11 cellular contexts compared by ENCODE assay signal in genomic region chr11:35579557-35580396, GRCh38. TPM values are rescaled to one million over a fixed set of nuclear protein-coding genes. Genes with fewer than 3 reads are reported as not detected.
DNase-seq lines count a peak whose midpoint lies in the region; ATAC-seq, FAIRE-seq and TF ChIP-seq lines count a peak whose summit lies in the region.
"Had no signal": no experiment of that assay in that cellular context is flagged by ENCODE, and none has a peak within 500 bp of the region (broad histone marks: within the 10 kb centered on the region; RNA-seq: fewer than 3 reads in every experiment).

No MANE protein-coding gene starts in this region.

- peaks cover 2% of the 10 kb centered on the region for H3K36me3 Mint-ChIP-seq in neural progenitor cell
- H3K36me3 Mint-ChIP-seq: activated naive CD4-positive, alpha-beta T cell treated with anti-CD3 and anti-CD28 coated beads, Interleukin-2, amount 50 U/mL, for 24 hours had no signal

- H3K27ac ChIP-seq in neural progenitor cell (no peak overlapping the region), OCI-LY7 (ENCODE audit: low read depth, low read length, poor library complexity, severe bottlenecking) (no peak overlapping the region), kidney (ENCODE audit: low read depth in 2 of 2, low read length in 2 of 2) (no peak overlapping the region)

- intact Hi-C loops in OCI-LY7 (cut with micrococcal nuclease; ENCODE audit: unreplicated experiment), result no loop called here
- intact Hi-C loops in kidney (cut with DNase I), result no loop called here

- H3K9ac ChIP-seq in neural progenitor cell, result no peak overlapping the region
- H3K9ac ChIP-seq in kidney (ENCODE audit: low read length in 2 of 2), result no peak overlapping the region

- no peak overlapping the region for H3K4me3 Mint-ChIP-seq in neural progenitor cell
- H3K4me3 Mint-ChIP-seq: activated naive CD4-positive, alpha-beta T cell treated with anti-CD3 and anti-CD28 coated beads, Interleukin-2, amount 50 U/mL, for 24 hours had no signal

- H3K9me3 Mint-ChIP-seq in neural progenitor cell, result peaks cover 11% of the 10 kb centered on the region
- H3K9me3 Mint-ChIP-seq: activated naive CD4-positive, alpha-beta T cell treated with anti-CD3 and anti-CD28 coated beads, Interleukin-2, amount 50 U/mL, for 24 hours had no signal

- DNase-seq in ELR (ENCODE audit: low read depth) (peak; percentile 92), NCI-H69 (lab: John Stamatoyannopoulos, UW) (peak; percentile 73), choroid plexus epithelial cell (ENCODE audit: low read depth) (peak; percentile 95), neural progenitor cell (ENCODE audit: low spot score) (no peak), OCI-LY7 (ENCODE audit: low spot score) (no peak), kidney (no peak)
- DNase-seq: SHP77 had no signal

- ATAC-seq in GM19395 (IDR thresholded peaks at IDR 0.05; ENCODE audit: unreplicated experiment), result no peak
- ATAC-seq in HG03108 (IDR thresholded peaks at IDR 0.05; ENCODE audit: unreplicated experiment), result no peak

- POLR2A ChIA-PET in OCI-LY7 (lab: Charles Lee), result no interaction called here

- CTCF ChIA-PET in OCI-LY7 (lab: Charles Lee; ENCODE audit: unreplicated experiment), result no interaction called here

- TF ChIP-seq CTCF in choroid plexus epithelial cell (conservative IDR thresholded peaks at IDR 0.05; ENCODE audit: low read depth, low read length), result no peak
- TF ChIP-seq CTCF in neural progenitor cell (IDR thresholded peaks at IDR 0.05), result no peak
- TF ChIP-seq CTCF in OCI-LY7 (conservative IDR thresholded peaks at IDR 0.05; ENCODE audit: low read length), result no peak
- no peak for TF ChIP-seq CTCF in kidney (IDR thresholded peaks at IDR 0.05; ENCODE audit: borderline replicate concordance, extremely low read depth, insufficient read depth)

- peaks cover 21% of the 10 kb centered on the region for H3K4me1 Mint-ChIP-seq in neural progenitor cell
- H3K4me1 Mint-ChIP-seq: activated naive CD4-positive, alpha-beta T cell treated with anti-CD3 and anti-CD28 coated beads, Interleukin-2, amount 50 U/mL, for 24 hours had no signal

- no TSS peak for BruUV-seq in OCI-LY7 (replicated peaks; lab: Mats Ljungman, UMichigan)

- FAIRE-seq in kidney (lab: Jason Lieb, UNC), result no peak
- FAIRE-seq: GM12891 had no signal

- no peaks in the 10 kb centered on the region for H3K4me1 ChIP-seq in neural progenitor cell
- no peaks in the 10 kb centered on the region for H3K4me1 ChIP-seq in OCI-LY7 (ENCODE audit: insufficient read depth, low read length, poor library complexity, severe bottlenecking)
- H3K4me1 ChIP-seq in kidney (ENCODE audit: control insufficient read depth in 1 of 2, insufficient read depth in 1 of 2, low read depth in 1 of 2, low read length in 2 of 2), result no peaks in the 10 kb centered on the region

- H3F3A ChIP-seq in neural progenitor cell (ENCODE audit: low read depth), result no peaks in the 10 kb centered on the region

- H3K9me3 ChIP-seq in neural progenitor cell (ENCODE audit: low read depth), result no peaks in the 10 kb centered on the region
- H3K9me3 ChIP-seq in OCI-LY7 (ENCODE audit: low read length), result no peaks in the 10 kb centered on the region
- H3K9me3 ChIP-seq in kidney (ENCODE audit: control insufficient read depth in 1 of 2, low read length in 2 of 2), result no peaks in the 10 kb centered on the region

- no peak overlapping the region for H3K27ac Mint-ChIP-seq in neural progenitor cell
- H3K27ac Mint-ChIP-seq: activated naive CD4-positive, alpha-beta T cell treated with anti-CD3 and anti-CD28 coated beads, Interleukin-2, amount 50 U/mL, for 24 hours had no signal

- H3K79me2 ChIP-seq in neural progenitor cell (ENCODE audit: low read depth) (no peaks in the 10 kb centered on the region), OCI-LY7 (ENCODE audit: insufficient read depth, low read depth, low read length) (no peaks in the 10 kb centered on the region)

- no peaks in the 10 kb centered on the region for H3K27me3 ChIP-seq in neural progenitor cell

- no peaks in the 10 kb centered on the region for H4K20me1 ChIP-seq in neural progenitor cell (ENCODE audit: low read depth)
- no peaks in the 10 kb centered on the region for H4K20me1 ChIP-seq in OCI-LY7 (ENCODE audit: insufficient read depth, low read length)

- H3K27me3 Mint-ChIP-seq in neural progenitor cell (ENCODE audit: insufficient read depth, low read depth), result no peaks in the 10 kb centered on the region

- H3K4me3 ChIP-seq in choroid plexus epithelial cell (ENCODE audit: low read depth, low read length) (no peak overlapping the region), neural progenitor cell (no peak overlapping the region), OCI-LY7 (ENCODE audit: low read depth, low read length, poor library complexity, severe bottlenecking) (no peak overlapping the region), kidney (ENCODE audit: low read length in 2 of 2) (no peak overlapping the region)

- no peak overlapping the region for H3K4me2 ChIP-seq in neural progenitor cell
- H3K4me2 ChIP-seq in OCI-LY7 (ENCODE audit: low read length), result no peak overlapping the region

- H3K36me3 ChIP-seq in neural progenitor cell, result no peaks in the 10 kb centered on the region
- no peaks in the 10 kb centered on the region for H3K36me3 ChIP-seq in OCI-LY7 (ENCODE audit: insufficient read depth, low read length)
- H3K36me3 ChIP-seq in kidney (ENCODE audit: control insufficient read depth in 1 of 2, insufficient read depth in 2 of 2, low read length in 2 of 2), result no peaks in the 10 kb centered on the region

- H2AFZ ChIP-seq in neural progenitor cell (replicated peaks) (peak overlapping the region; percentile 27), OCI-LY7 (ENCODE audit: low read length) (no peak overlapping the region)

- H3K9me2 ChIP-seq in OCI-LY7 (ENCODE audit: insufficient read depth, low read length), result no peaks in the 10 kb centered on the region

RNA-seq across cellular contexts. Expression of gene FJX1, which starts 38.5 kb away (rescaled TPM):
- 53.3 and 155 TPM in 2 replicates for total RNA-seq in neural progenitor cell (ENCODE audit: low replicate concordance)
- not detected in 2 replicates for total RNA-seq in OCI-LY7 (2014; rRNA removed; shearing (Covaris generic))
- 0.63 and 1.2 TPM in 2 replicates for total RNA-seq in OCI-LY7 (2022)
- total RNA-seq in kidney, result 7.9 TPM
- polyA plus RNA-seq in kidney (ENCODE audit: insufficient read depth, low read depth, low replicate concordance), result 4.2 TPM

RNA-seq across cellular contexts. Expression of gene PAMR1, which starts 54.4 kb away (rescaled TPM):
- 209 and 285 TPM in 2 replicates for total RNA-seq in neural progenitor cell (ENCODE audit: low replicate concordance)
- total RNA-seq in OCI-LY7 (2014; rRNA removed; shearing (Covaris generic)), result not detected in 2 replicates
- not detected in 2 replicates for total RNA-seq in OCI-LY7 (2022)
- total RNA-seq in kidney, result 2.2 TPM
- 2.4 TPM for polyA plus RNA-seq in kidney (ENCODE audit: insufficient read depth, low read depth, low replicate concordance)

Comparison
In these comparisons a context has a peak if more than half of its experiments do, and no peak if none do; other contexts are left out.
1. DNase-seq: peak in ELR (single experiment), NCI-H69 (single experiment) and choroid plexus epithelial cell (single experiment); none in neural progenitor cell (single experiment), OCI-LY7 (single experiment) and kidney (single experiment).
2. RNA of gene PAMR1, which starts 54.4 kb away (total RNA-seq): 209 to 285 TPM in neural progenitor cell; 2.2 TPM in kidney (single experiment) and not detected in OCI-LY7; every median in the first group is over 10 times any median in the second.